ENCODE assay signal across 8 cellular contexts in the genomic region with DNA sequence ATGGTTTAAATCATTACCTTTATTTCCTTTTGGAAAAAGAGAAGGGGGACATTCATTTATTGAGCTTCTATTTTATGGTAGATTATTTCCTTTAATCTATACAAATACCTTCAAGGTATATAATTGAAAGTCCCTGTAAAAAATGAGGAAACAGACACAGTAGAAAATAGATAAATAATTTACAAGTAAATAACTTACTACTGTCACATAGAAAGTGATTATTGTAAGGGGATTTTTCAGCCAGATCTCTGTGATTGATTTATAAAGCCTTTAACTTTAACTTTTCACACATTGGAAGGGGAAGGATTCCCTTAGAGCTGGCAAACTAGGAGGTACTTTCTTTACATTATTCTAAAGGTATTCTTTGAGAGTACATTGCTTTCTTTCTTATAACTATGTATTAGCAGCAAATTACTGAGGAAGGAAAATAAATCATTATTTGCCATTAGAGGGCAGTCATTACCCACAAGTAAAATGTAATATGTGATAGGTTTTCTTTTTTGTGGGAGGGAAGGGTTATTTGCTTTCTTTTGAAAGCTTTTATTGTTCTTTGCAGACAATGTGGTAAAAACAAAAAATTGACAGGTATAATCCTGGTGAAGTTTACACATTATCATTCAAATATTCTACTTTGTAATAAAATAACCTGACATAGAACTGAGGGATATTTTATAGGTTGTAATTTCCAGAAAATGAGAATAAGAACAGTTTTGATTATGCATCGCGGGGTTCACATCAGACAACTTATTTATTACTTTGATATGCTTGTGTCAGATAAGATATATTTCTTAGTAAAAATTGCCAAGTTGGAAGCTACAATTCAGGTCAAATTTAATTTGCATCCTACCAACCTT. TPM values are rescaled to one million over a fixed set of nuclear protein-coding genes. Genes with fewer than 3 reads are reported as not detected.
A peak's percentile ranks its signal among the peaks of the same experiment; 100 is the strongest.
DNase-seq lines count a peak whose midpoint lies in the region; ATAC-seq and TF ChIP-seq lines count a peak whose summit lies in the region.

No MANE protein-coding gene starts in this region.

- H3K9me2 ChIP-seq in HCT116 (ENCODE audit: insufficient read depth), result no peaks in the 10 kb centered on the region

- POLR2A ChIA-PET in HCT116 (lab: Charles Lee), result no interaction called here

- H3K36me3 Mint-ChIP-seq in stimulated activated memory B cell treated with anti-CD40 and anti-IgM and Interleukin-4, amounts not matched to agents 10 μg/mL and 1 μg/mL and 100 μg/mL, for 72 hours, result no peaks in the 10 kb centered on the region

- no peak overlapping the region for H3K27ac ChIP-seq in HCT116 (ENCODE audit: low read depth, low read length)
- H3K27ac ChIP-seq in body of pancreas, result no peak overlapping the region
- H3K27ac ChIP-seq in lower lobe of right lung, result no peak overlapping the region

- no peak overlapping the region for H3K9ac ChIP-seq in HCT116 (ENCODE audit: low read length)

- DNase-seq in NCI-H2196 (lab: John Stamatoyannopoulos, UW; ENCODE audit: unreplicated experiment) (peak; percentile 59), NCI-H2196 treated with DMSO at 0.1 percent for 48 hours (lab: John Stamatoyannopoulos, UW; ENCODE audit: unreplicated experiment) (no peak), HCT116 (ENCODE audit: low read depth, low spot score) (peak; percentile 28), NCI-H128 (lab: John Stamatoyannopoulos, UW; ENCODE audit: unreplicated experiment) (peak; percentile 6), body of pancreas (no peak), lower lobe of right lung (no peak)

- ATAC-seq in HCT116 (peak; percentile 52; the same call in 1 of the 2 replicates), body of pancreas (peak; percentile 62), lower lobe of right lung (peak in 1 of 2 donors; percentile 56), GM21526 (IDR thresholded peaks at IDR 0.05; ENCODE audit: low FRiP score, unreplicated experiment) (no peak)
- ATAC-seq in stimulated activated memory B cell treated with anti-CD40 and anti-IgM and Interleukin-4, amounts not matched to agents 10 μg/mL and 1 μg/mL and 100 μg/mL, for 72 hours, result no peak

- H3K4me1 ChIP-seq in HCT116 (ENCODE audit: control insufficient read depth in 1 of 2, insufficient read depth in 2 of 2, low read length in 2 of 2) (no peaks in the 10 kb centered on the region), body of pancreas (no peaks in the 10 kb centered on the region), lower lobe of right lung (no peaks in the 10 kb centered on the region)

- H2AFZ ChIP-seq in HCT116 (ENCODE audit: low read depth, low read length, poor library complexity, severe bottlenecking), result peak overlapping the region; percentile 41

- intact Hi-C loops in HCT116 (cut with micrococcal nuclease), result loop anchor here (1.0 to 5.0 kb wide), 3 partner anchors 218 to 420 kb away; no protein-coding TSS in a partner anchor
- intact Hi-C loops in body of pancreas (cut with DNase I), result loop anchor here (5.0 kb wide), 2 partner anchors 220 to 415 kb away; no protein-coding TSS in a partner anchor
- intact Hi-C loops in lower lobe of right lung (cut with DNase I), result loop anchor here (5.0 kb wide), 1 partner anchor 215 kb away; no protein-coding TSS in a partner anchor

- TF ChIP-seq RAD21 in HCT116 (IDR thresholded peaks at IDR 0.05; ENCODE audit: low read depth), result peak; percentile 86

- no peak overlapping the region for H3K4me3 Mint-ChIP-seq in stimulated activated memory B cell treated with anti-CD40 and anti-IgM and Interleukin-4, amounts not matched to agents 10 μg/mL and 1 μg/mL and 100 μg/mL, for 72 hours

- H3K4me3 ChIP-seq in HCT116 (replicated peaks in 1 of 2; ENCODE audit: low read depth in 1 of 2, low read length in 2 of 2), result no peak overlapping the region
- no peak overlapping the region for H3K4me3 ChIP-seq in body of pancreas
- no peak overlapping the region for H3K4me3 ChIP-seq in lower lobe of right lung

- no peak overlapping the region for H3K4me2 ChIP-seq in HCT116 (ENCODE audit: low read length)

- TF ChIP-seq POLR2A in HCT116 (IDR thresholded peaks at IDR 0.05; ENCODE audit: borderline replicate concordance, extremely low read depth, insufficient read depth, insufficient read length) (no peak), body of pancreas (IDR thresholded peaks at IDR 0.05) (no peak)

- H3K27me3 ChIP-seq in HCT116 (ENCODE audit: insufficient read depth, low read length) (no peaks in the 10 kb centered on the region), body of pancreas (no peaks in the 10 kb centered on the region), lower lobe of right lung (ENCODE audit: low read depth) (no peaks in the 10 kb centered on the region)

- H3K4me1 Mint-ChIP-seq in stimulated activated memory B cell treated with anti-CD40 and anti-IgM and Interleukin-4, amounts not matched to agents 10 μg/mL and 1 μg/mL and 100 μg/mL, for 72 hours, result no peaks in the 10 kb centered on the region

- no TSS peak for BruUV-seq in HCT116 (replicated peaks; lab: Mats Ljungman, UMichigan)

- H3K9me3 ChIP-seq in HCT116 (ENCODE audit: control insufficient read depth in 1 of 2, insufficient read depth in 1 of 2, low read depth in 1 of 2, low read length in 2 of 2) (no peaks in the 10 kb centered on the region), body of pancreas (no peaks in the 10 kb centered on the region), lower lobe of right lung (no peaks in the 10 kb centered on the region)

- no peak overlapping the region for H3K27ac Mint-ChIP-seq in stimulated activated memory B cell treated with anti-CD40 and anti-IgM and Interleukin-4, amounts not matched to agents 10 μg/mL and 1 μg/mL and 100 μg/mL, for 72 hours

- peaks cover 11% of the 10 kb centered on the region for H3K27me3 Mint-ChIP-seq in stimulated activated memory B cell treated with anti-CD40 and anti-IgM and Interleukin-4, amounts not matched to agents 10 μg/mL and 1 μg/mL and 100 μg/mL, for 72 hours

- no peaks in the 10 kb centered on the region for H3K36me3 ChIP-seq in HCT116 (ENCODE audit: control insufficient read depth in 1 of 2, insufficient read depth in 2 of 2, low read length in 2 of 2)
- H3K36me3 ChIP-seq in body of pancreas (replicated peaks in 1 of 2; ENCODE audit: insufficient read depth in 1 of 2, low read depth in 2 of 2), result no peaks in the 10 kb centered on the region
- no peaks in the 10 kb centered on the region for H3K36me3 ChIP-seq in lower lobe of right lung

- TF ChIP-seq CTCF in HCT116 (IDR thresholded peaks at IDR 0.05 in 2 of 3, conservative IDR thresholded peaks at IDR 0.05 in 1 of 3; ENCODE audit: borderline replicate concordance in 1 of 3, insufficient read depth in 1 of 3, low read depth in 2 of 3, low read length in 2 of 3) (peak in 2 of 3 experiments; percentile 65 to 77; a peak in 3 of 6 replicates), body of pancreas (IDR thresholded peaks at IDR 0.05) (peak; percentile 51 to 80 (median 69)), lower lobe of right lung (IDR thresholded peaks at IDR 0.05) (peak; percentile 56)

- H3K9me3 Mint-ChIP-seq in stimulated activated memory B cell treated with anti-CD40 and anti-IgM and Interleukin-4, amounts not matched to agents 10 μg/mL and 1 μg/mL and 100 μg/mL, for 72 hours, result no peaks in the 10 kb centered on the region

- no peaks in the 10 kb centered on the region for H3K79me2 ChIP-seq in HCT116 (ENCODE audit: insufficient read depth, low read length)

- RAD21 ChIA-PET in HCT116 (lab: Charles Lee; ENCODE audit: low non-redundant PET in 1 of 2, low total read pairs in 2 of 2, uncharacterized antibody in 2 of 2, unreplicated experiment in 2 of 2), result interaction anchor here in 1 of 2 experiments (1.0 kb wide), 1 partner anchor 217 kb away, joined by 3 read pairs; no protein-coding TSS in a partner anchor

- WGBS in body of pancreas, 2 donors, result 38 to 40% methylated on average over 2 of the region's 2 CpGs

- CTCF ChIA-PET in HCT116 (lab: Charles Lee), result interaction anchor here (0.7 to 2.4 kb wide), 6 partner anchors 210 to 421 kb away, joined by 3 to 13 read pairs (median 5); no protein-coding TSS in a partner anchor

- H4K20me1 ChIP-seq in HCT116 (ENCODE audit: insufficient read depth), result no peaks in the 10 kb centered on the region

TF ChIP-seq in HCT116, 20 proteins besides CTCF, POLR2A, EP300 and RAD21:
- TF ChIP-seq ELF1 (IDR thresholded peaks at IDR 0.05; ENCODE audit: borderline replicate concordance, low read depth) (no peak), TCF7L2 (IDR thresholded peaks at IDR 0.05; ENCODE audit: borderline replicate concordance, extremely low read depth, insufficient read depth, insufficient read length) (no peak), FOSL1 (IDR thresholded peaks at IDR 0.05; ENCODE audit: low read depth) (no peak), CBX3 (IDR thresholded peaks at IDR 0.05; ENCODE audit: low read depth) (no peak)

RNA-seq across cellular contexts. Expression of a gene that starts 24.8 kb away (rescaled TPM):
- 67.6 TPM for total RNA-seq in HCT116 (2021; ENCODE audit: unreplicated experiment)
- polyA plus RNA-seq in HCT116 (2012), result 33.9 and 38.7 TPM in 2 replicates
- total RNA-seq in body of pancreas, result 10 to 100 TPM; 22.1 to 37.9 TPM
- total RNA-seq in lower lobe of right lung, result 45.1 TPM

Comparison
In these comparisons a context has a peak if more than half of its experiments do, and no peak if none do; other contexts are left out.
1. DNase-seq: peak in NCI-H2196 (single experiment), HCT116 (single experiment) and NCI-H128 (single experiment); none in NCI-H2196 treated with DMSO at 0.1 percent for 48 hours (single experiment), body of pancreas (0 of 4) and lower lobe of right lung (single experiment).
2. ATAC-seq: peak in HCT116 (single experiment) and body of pancreas (single experiment); none in GM21526 (single experiment) and stimulated activated memory B cell treated with anti-CD40 and anti-IgM and Interleukin-4, amounts not matched to agents 10 μg/mL and 1 μg/mL and 100 μg/mL, for 72 hours (single experiment).
3. Peak in every context shown above with its lines, with median percentiles within 50 percentile points of each other: CTCF ChIP-seq.